In the genomic region with DNA sequence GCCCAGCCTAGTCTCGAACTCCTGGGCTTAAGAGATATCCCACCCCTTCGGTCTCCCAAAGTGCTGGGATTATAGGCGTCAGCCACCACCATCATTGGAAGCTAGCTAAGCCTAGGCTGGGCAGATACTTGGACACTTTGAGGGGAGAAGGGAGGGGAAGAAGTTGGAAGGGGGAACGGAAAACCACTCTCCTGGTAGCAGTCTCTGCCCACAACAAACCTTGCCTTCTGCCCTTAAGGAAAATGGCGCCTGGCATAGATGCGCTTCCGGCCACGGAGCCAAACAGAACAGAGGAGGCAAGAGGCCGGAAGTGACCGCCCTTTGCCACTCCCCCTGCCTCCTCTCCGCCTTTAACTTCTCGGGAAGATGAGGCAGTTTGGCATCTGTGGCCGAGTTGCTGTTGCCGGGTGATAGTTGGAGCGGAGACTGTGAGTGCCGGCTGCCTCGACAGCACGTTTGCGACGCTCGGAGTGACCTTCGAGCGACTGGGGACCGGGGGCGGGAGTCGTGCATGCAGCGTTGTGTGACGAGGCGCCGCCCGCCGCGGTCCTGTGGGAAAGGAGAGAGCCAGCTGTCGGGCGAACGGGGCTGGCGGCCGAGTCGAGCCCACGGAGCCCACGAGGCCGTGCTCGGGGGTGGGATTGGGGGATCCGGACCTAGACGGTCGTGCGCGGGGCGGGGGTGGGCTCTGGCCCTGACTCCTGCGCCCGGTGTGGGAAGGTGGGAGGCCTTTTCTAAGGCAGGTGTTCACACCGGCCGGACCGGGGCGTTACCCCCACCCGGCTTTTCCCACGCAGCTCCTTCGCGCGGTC, we compare ENCODE assay signal across 8 cellular contexts. TPM values are rescaled to one million over a fixed set of nuclear protein-coding genes. Genes with fewer than 3 reads are reported as not detected.
A peak's percentile ranks its signal among the peaks of the same experiment; 100 is the strongest.
DNase-seq lines count a peak whose midpoint lies in the region; ATAC-seq and TF ChIP-seq lines count a peak whose summit lies in the region.

Gene MFN1 (plus strand): TSS at position 327 of the 812 bp plus-strand sequence. CDS start 1,143 bp downstream, outside the sequence.

- H3K27ac Mint-ChIP-seq in T-helper 2 cell treated with Interferon-gamma antibody and Interleukin-4, amounts not matched to agents 5 μg/mL and 100 μg/mL, for 36 hours: peak within 1 kb of the TSS; percentile 90

- TF ChIP-seq CTCF in ascending aorta (IDR thresholded peaks at IDR 0.05) (no peak), uterus (IDR thresholded peaks at IDR 0.05) (peak in 1 of 4 experiments; percentile 21)

- no peaks in the 10 kb centered on the region for H3K27me3 ChIP-seq in ascending aorta
- H3K27me3 ChIP-seq in right cardiac atrium (ENCODE audit: control insufficient read depth, insufficient read depth): no peaks in the 10 kb centered on the region
- H3K27me3 ChIP-seq in uterus: no peaks in the 10 kb centered on the region

- H3K36me3 ChIP-seq in ascending aorta (peaks cover 0 to 14% of the 10 kb centered on the region in 2 donors), uterus (no peaks in the 10 kb centered on the region)

- no peaks in the 10 kb centered on the region for H3K9me3 Mint-ChIP-seq in T-helper 2 cell treated with Interferon-gamma antibody and Interleukin-4, amounts not matched to agents 5 μg/mL and 100 μg/mL, for 36 hours

- H3K4me3 ChIP-seq in ascending aorta (peak within 1 kb of the TSS; percentile 75 to 93), right cardiac atrium (ENCODE audit: low read length) (peak within 1 kb of the TSS; percentile 79), uterus (peak within 1 kb of the TSS; percentile 75 to 94)

- intact Hi-C loops in ascending aorta (cut with DNase I): loop anchor here (1.0 to 5.0 kb wide), 4 partner anchors 24 to 257 kb away; partner anchors contain the start of genes ACTL6A, GNB4, MRPL47 and NDUFB5
- intact Hi-C loops in right cardiac atrium (cut with DNase I): loop anchor here in 1 of 4 donors (10.0 kb wide), 1 partner anchor 217 kb away; the partner anchor contains the start of gene ACTL6A
- intact Hi-C loops in uterus (cut with DNase I; ENCODE audit: low total_unique reads): no loop called here

- ATAC-seq in GM18502 (IDR thresholded peaks at IDR 0.05; ENCODE audit: poor library complexity, unreplicated experiment) (peak; percentile 91), HG02970 (IDR thresholded peaks at IDR 0.05; ENCODE audit: low FRiP score, unreplicated experiment) (peak; percentile 93), right cardiac atrium (peak; percentile 99)

- peak; percentile 84 to 92 for DNase-seq in NCI-H1930 (lab: John Stamatoyannopoulos, UW)
- DNase-seq in T-helper 2 cell treated with Interferon-gamma antibody and Interleukin-4, amounts not matched to agents 5 μg/mL and 100 μg/mL, for 36 hours (ENCODE audit: low spot score): peak; percentile 90
- DNase-seq in ascending aorta (ENCODE audit: low spot score in 2 of 2): peak; percentile 90 to 98
- DNase-seq in right cardiac atrium: peak; percentile 96 to 98 (median 97)
- peak; percentile 86 for DNase-seq in pulmonary artery endothelial cell (ENCODE audit: low read depth, low spot score)
- peak; percentile 95 to 96 for DNase-seq in uterus

- H3K4me1 ChIP-seq in ascending aorta (peaks cover 7 to 20% of the 10 kb centered on the region in 2 donors), right cardiac atrium (ENCODE audit: control insufficient read depth, insufficient read depth, low read length) (no peaks in the 10 kb centered on the region), uterus (peaks cover 0 to 6% of the 10 kb centered on the region in 2 donors)

- H3K4me3 Mint-ChIP-seq in T-helper 2 cell treated with Interferon-gamma antibody and Interleukin-4, amounts not matched to agents 5 μg/mL and 100 μg/mL, for 36 hours: peak within 1 kb of the TSS; percentile 93

- WGBS in right cardiac atrium: under 1% methylated on average over 60 of the region's 60 CpGs

- peak; percentile 67 to 82 for TF ChIP-seq POLR2A in uterus (IDR thresholded peaks at IDR 0.05)

- peaks cover 15% of the 10 kb centered on the region for H3K4me1 Mint-ChIP-seq in T-helper 2 cell treated with Interferon-gamma antibody and Interleukin-4, amounts not matched to agents 5 μg/mL and 100 μg/mL, for 36 hours (ENCODE audit: low read depth)

- peak within 1 kb of the TSS; percentile 82 to 90 for H3K27ac ChIP-seq in ascending aorta
- peak within 1 kb of the TSS; percentile 96 for H3K27ac ChIP-seq in right cardiac atrium (ENCODE audit: low read length)
- H3K27ac ChIP-seq in uterus: peak within 1 kb of the TSS; percentile 80 to 88

- no peaks in the 10 kb centered on the region for H3K27me3 Mint-ChIP-seq in T-helper 2 cell treated with Interferon-gamma antibody and Interleukin-4, amounts not matched to agents 5 μg/mL and 100 μg/mL, for 36 hours (ENCODE audit: low read depth)

- peaks cover 15% of the 10 kb centered on the region for H3K36me3 Mint-ChIP-seq in T-helper 2 cell treated with Interferon-gamma antibody and Interleukin-4, amounts not matched to agents 5 μg/mL and 100 μg/mL, for 36 hours (ENCODE audit: low read depth)

- no peaks in the 10 kb centered on the region for H3K9me3 ChIP-seq in ascending aorta
- no peaks in the 10 kb centered on the region for H3K9me3 ChIP-seq in right cardiac atrium (ENCODE audit: control insufficient read depth, low read length)
- H3K9me3 ChIP-seq in uterus: no peaks in the 10 kb centered on the region

RNA-seq across cellular contexts. Expression of gene MFN1, which starts in this region (rescaled TPM):
- 25.1 TPM for total RNA-seq in ascending aorta
- 10 to 100 TPM; 65.1 to 95.5 (median 74.9) TPM for total RNA-seq in right cardiac atrium
- 20.9 TPM for polyA plus RNA-seq in right cardiac atrium
- 48.5 and 63.7 TPM in 2 replicates for total RNA-seq in pulmonary artery endothelial cell
- 10 to 100 TPM in 3 of 4 donors, 1 to 10 TPM in 1; 10.0 to 88.6 (median 63.3) TPM for total RNA-seq in uterus

Comparison
In these comparisons a context has a peak if more than half of its experiments do, and no peak if none do; other contexts are left out.
1. Peak in every context shown above with its lines: DNase-seq, ATAC-seq, H3K4me3 ChIP-seq and H3K27ac ChIP-seq.